ENCODE assay signal across 8 cellular contexts in the genomic region with DNA sequence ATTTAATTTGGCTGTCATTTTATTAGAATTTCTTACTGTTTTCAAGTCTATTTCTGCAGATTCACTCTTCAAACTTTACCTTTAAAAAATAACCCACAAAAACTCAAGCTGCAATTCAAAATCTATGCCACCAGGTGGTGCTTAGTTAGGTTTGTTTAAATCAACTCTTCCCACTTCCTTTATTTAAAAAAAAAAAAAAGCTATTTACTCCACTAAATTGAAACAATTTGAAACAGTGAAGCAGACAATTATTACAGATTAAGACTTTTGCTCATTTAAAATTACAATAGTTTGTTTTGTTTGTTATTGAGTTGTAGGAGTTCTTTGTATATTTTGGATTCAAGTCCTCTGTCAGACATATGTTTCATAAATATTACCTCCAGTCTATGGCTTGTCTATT.
A peak's percentile ranks its signal among the peaks of the same experiment; 100 is the strongest.
DNase-seq lines count a peak whose midpoint lies in the region; ATAC-seq, FAIRE-seq and TF ChIP-seq lines count a peak whose summit lies in the region.

No MANE protein-coding gene starts in this region.

- no peak overlapping the region for H3K27ac Mint-ChIP-seq in activated naive CD4-positive, alpha-beta T cell treated with anti-CD3 and anti-CD28 coated beads for 36 hours
- no peak overlapping the region for H3K27ac Mint-ChIP-seq in progenitor cell of endocrine pancreas
- no peak overlapping the region for H3K27ac Mint-ChIP-seq in activated naive CD8-positive, alpha-beta T cell treated with anti-CD3 and anti-CD28 coated beads, Interleukin-2, amount 50 U/mL, for 24 hours

- FAIRE-seq in colon (lab: Jason Lieb, UNC), result peak; percentile 96

- CTCF ChIA-PET in activated naive CD4-positive, alpha-beta T cell treated with anti-CD3 and anti-CD28 coated beads for 36 hours (lab: Charles Lee), result interaction anchor here (0.5 to 1.5 kb wide), 5 partner anchors 9 to 613 kb away, joined by 3 to 4 read pairs (median 3); no protein-coding TSS in a partner anchor

- no peak for ATAC-seq in HG03571 (IDR thresholded peaks at IDR 0.05; ENCODE audit: unreplicated experiment)
- no peak for ATAC-seq in activated naive CD8-positive, alpha-beta T cell treated with anti-CD3 and anti-CD28 coated beads, Interleukin-2, amount 50 U/mL, for 24 hours

- no peaks in the 10 kb centered on the region for H3K36me3 Mint-ChIP-seq in activated naive CD4-positive, alpha-beta T cell treated with anti-CD3 and anti-CD28 coated beads for 36 hours (ENCODE audit: low read depth)
- no peaks in the 10 kb centered on the region for H3K36me3 Mint-ChIP-seq in progenitor cell of endocrine pancreas (ENCODE audit: insufficient read depth)
- no peaks in the 10 kb centered on the region for H3K36me3 Mint-ChIP-seq in activated naive CD8-positive, alpha-beta T cell treated with anti-CD3 and anti-CD28 coated beads, Interleukin-2, amount 50 U/mL, for 24 hours (ENCODE audit: low read depth)

- H3K27me3 Mint-ChIP-seq in activated naive CD4-positive, alpha-beta T cell treated with anti-CD3 and anti-CD28 coated beads for 36 hours (ENCODE audit: low read depth), result no peaks in the 10 kb centered on the region
- H3K27me3 Mint-ChIP-seq in progenitor cell of endocrine pancreas, result no peaks in the 10 kb centered on the region
- peaks cover 3% of the 10 kb centered on the region for H3K27me3 Mint-ChIP-seq in activated naive CD8-positive, alpha-beta T cell treated with anti-CD3 and anti-CD28 coated beads, Interleukin-2, amount 50 U/mL, for 24 hours

- peak; percentile 33 for DNase-seq in activated naive CD4-positive, alpha-beta T cell treated with anti-CD3 and anti-CD28 coated beads for 36 hours
- DNase-seq in activated naive CD4-positive, alpha-beta T cell treated with anti-CD3 and anti-CD28 coated beads, Interleukin-2, amount 50 U/mL, for 16 hours, result no peak
- DNase-seq in NCI-H1694 (lab: John Stamatoyannopoulos, UW), result peak; percentile 49
- DNase-seq in progenitor cell of endocrine pancreas (ENCODE audit: low spot score, unreplicated experiment), result no peak
- no peak for DNase-seq in NCI-H1048 (lab: John Stamatoyannopoulos, UW)
- DNase-seq in activated naive CD8-positive, alpha-beta T cell treated with anti-CD3 and anti-CD28 coated beads, Interleukin-2, amount 50 U/mL, for 24 hours, result no peak

- H3K4me1 Mint-ChIP-seq in activated naive CD4-positive, alpha-beta T cell treated with anti-CD3 and anti-CD28 coated beads for 36 hours (ENCODE audit: low read depth), result no peaks in the 10 kb centered on the region
- peaks cover 2% of the 10 kb centered on the region for H3K4me1 Mint-ChIP-seq in progenitor cell of endocrine pancreas (ENCODE audit: low read depth)
- H3K4me1 Mint-ChIP-seq in activated naive CD8-positive, alpha-beta T cell treated with anti-CD3 and anti-CD28 coated beads, Interleukin-2, amount 50 U/mL, for 24 hours, result no peaks in the 10 kb centered on the region

- peak; percentile 67 for TF ChIP-seq CTCF in progenitor cell of endocrine pancreas (IDR thresholded peaks at IDR 0.05; ENCODE audit: unreplicated experiment)

- no peak overlapping the region for H3K4me3 Mint-ChIP-seq in activated naive CD4-positive, alpha-beta T cell treated with anti-CD3 and anti-CD28 coated beads for 36 hours
- H3K4me3 Mint-ChIP-seq in progenitor cell of endocrine pancreas (ENCODE audit: low read depth), result no peak overlapping the region
- H3K4me3 Mint-ChIP-seq in activated naive CD8-positive, alpha-beta T cell treated with anti-CD3 and anti-CD28 coated beads, Interleukin-2, amount 50 U/mL, for 24 hours, result no peak overlapping the region

- H3K9me3 Mint-ChIP-seq in activated naive CD4-positive, alpha-beta T cell treated with anti-CD3 and anti-CD28 coated beads for 36 hours, result no peaks in the 10 kb centered on the region
- peaks cover 4% of the 10 kb centered on the region for H3K9me3 Mint-ChIP-seq in progenitor cell of endocrine pancreas (ENCODE audit: low read depth)
- no peaks in the 10 kb centered on the region for H3K9me3 Mint-ChIP-seq in activated naive CD8-positive, alpha-beta T cell treated with anti-CD3 and anti-CD28 coated beads, Interleukin-2, amount 50 U/mL, for 24 hours

- intact Hi-C loops in activated naive CD4-positive, alpha-beta T cell treated with anti-CD3 and anti-CD28 coated beads for 36 hours (cut with micrococcal nuclease), result loop anchor here (5.0 kb wide), 1 partner anchor 135 kb away; no protein-coding TSS in a partner anchor

Comparison
In these comparisons a context has a peak if more than half of its experiments do, and no peak if none do; other contexts are left out.
1. DNase-seq: peak in activated naive CD4-positive, alpha-beta T cell treated with anti-CD3 and anti-CD28 coated beads for 36 hours (single experiment) and NCI-H1694 (single experiment); none in activated naive CD4-positive, alpha-beta T cell treated with anti-CD3 and anti-CD28 coated beads, Interleukin-2, amount 50 U/mL, for 16 hours (single experiment), progenitor cell of endocrine pancreas (single experiment), NCI-H1048 (single experiment) and activated naive CD8-positive, alpha-beta T cell treated with anti-CD3 and anti-CD28 coated beads, Interleukin-2, amount 50 U/mL, for 24 hours (single experiment).